In the genomic region with DNA sequence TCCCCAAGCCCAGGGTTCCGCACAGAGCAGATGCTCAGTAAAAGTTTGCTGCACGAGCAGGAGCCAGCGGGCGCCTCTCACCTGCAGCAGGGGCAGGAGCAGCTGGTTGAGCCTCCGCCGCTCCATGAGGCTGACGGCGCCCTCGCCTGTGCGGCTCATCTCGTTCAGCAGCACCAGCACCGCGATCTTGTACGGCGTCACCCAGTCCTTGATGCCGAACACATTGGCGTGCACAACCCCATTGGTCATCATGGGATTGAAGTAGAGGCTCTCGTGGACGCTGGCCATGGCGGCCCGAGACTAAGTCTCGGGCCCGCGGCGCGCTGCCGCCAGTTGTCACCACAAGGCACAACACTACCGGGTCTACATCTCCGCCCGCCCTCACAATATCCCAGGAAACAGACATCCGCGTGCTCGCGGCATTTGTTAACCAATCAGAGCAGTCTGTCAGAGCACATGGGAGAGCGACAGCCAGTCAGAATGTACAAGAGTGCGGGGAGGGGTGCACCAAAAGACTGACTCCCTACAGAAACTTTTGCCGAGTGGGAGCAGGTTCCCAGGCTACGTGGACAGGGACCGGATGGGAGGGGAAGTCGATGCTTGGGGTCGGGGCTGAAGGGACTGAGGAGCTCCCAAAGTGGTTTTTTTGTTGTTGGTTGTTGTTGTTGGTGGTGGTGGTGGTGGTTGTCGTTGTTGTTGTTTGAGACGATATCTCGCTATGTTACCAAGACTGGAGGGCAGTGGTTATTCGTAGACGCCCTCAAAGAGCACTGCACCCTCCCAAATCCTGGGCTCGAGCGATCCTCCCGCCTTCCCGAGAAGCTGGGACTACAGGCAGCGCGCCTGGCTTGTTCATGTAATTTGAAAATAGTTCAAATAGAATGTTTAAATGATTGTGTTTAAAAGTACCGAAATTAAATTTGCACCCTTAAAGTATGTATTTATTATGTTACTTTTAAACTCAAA, we compare ENCODE assay signal across 8 cellular contexts. TPM values are rescaled to one million over a fixed set of nuclear protein-coding genes. Genes with fewer than 3 reads are reported as not detected.
DNase-seq lines count a peak whose midpoint lies in the region; ATAC-seq and TF ChIP-seq lines count a peak whose summit lies in the region.

A gene with protein sequence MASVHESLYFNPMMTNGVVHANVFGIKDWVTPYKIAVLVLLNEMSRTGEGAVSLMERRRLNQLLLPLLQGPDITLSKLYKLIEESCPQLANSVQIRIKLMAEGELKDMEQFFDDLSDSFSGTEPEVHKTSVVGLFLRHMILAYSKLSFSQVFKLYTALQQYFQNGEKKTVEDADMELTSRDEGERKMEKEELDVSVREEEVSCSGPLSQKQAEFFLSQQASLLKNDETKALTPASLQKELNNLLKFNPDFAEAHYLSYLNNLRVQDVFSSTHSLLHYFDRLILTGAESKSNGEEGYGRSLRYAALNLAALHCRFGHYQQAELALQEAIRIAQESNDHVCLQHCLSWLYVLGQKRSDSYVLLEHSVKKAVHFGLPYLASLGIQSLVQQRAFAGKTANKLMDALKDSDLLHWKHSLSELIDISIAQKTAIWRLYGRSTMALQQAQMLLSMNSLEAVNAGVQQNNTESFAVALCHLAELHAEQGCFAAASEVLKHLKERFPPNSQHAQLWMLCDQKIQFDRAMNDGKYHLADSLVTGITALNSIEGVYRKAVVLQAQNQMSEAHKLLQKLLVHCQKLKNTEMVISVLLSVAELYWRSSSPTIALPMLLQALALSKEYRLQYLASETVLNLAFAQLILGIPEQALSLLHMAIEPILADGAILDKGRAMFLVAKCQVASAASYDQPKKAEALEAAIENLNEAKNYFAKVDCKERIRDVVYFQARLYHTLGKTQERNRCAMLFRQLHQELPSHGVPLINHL (minus strand): TSS at position 359 of the 966 bp plus-strand sequence. CDS start 71 bp downstream, at position 288.

- no peaks in the 10 kb centered on the region for H3K9me3 ChIP-seq in left lung

- no peaks in the 10 kb centered on the region for H3K9me3 Mint-ChIP-seq in CD14-positive monocyte

- DNase-seq in CD14-positive monocyte (ENCODE audit: low spot score) = peak; percentile 95
- DNase-seq in NCI-H774 (lab: John Stamatoyannopoulos, UW) = peak; percentile 99
- peak; percentile 87 to 88 for DNase-seq in activated CD4-positive, alpha-beta T cell treated with anti-CD3 and anti-CD28 coated beads, Interleukin-2, amount 50 U/mL, for 4 hours
- DNase-seq in dermis blood vessel endothelial cell = peak; percentile 99
- peak; percentile 93 to 96 for DNase-seq in left lung
- DNase-seq in stimulated activated CD4-positive, alpha-beta T cell treated with anti-CD3 and anti-CD28 coated beads, Interleukin-2, amount 100 ng/mL, for 48 hours = peak; percentile 79 to 85

- H3K27ac ChIP-seq in left lung = peak within 1 kb of the TSS; percentile 82 to 97

- peak within 1 kb of the TSS; percentile 95 to 98 (median 97) for H3K27ac Mint-ChIP-seq in CD14-positive monocyte

- H3K27me3 Mint-ChIP-seq in CD14-positive monocyte (ENCODE audit: low read depth in 3 of 3) = peaks cover 1 to 4% (median 3%) of the 10 kb centered on the region in 3 donors

- peaks cover 9 to 27% of the 10 kb centered on the region in 2 donors for H3K4me1 ChIP-seq in left lung

- intact Hi-C loops in CD14-positive monocyte (cut with micrococcal nuclease) = loop anchor here in 1 of 2 donors (5.0 kb wide), 1 partner anchor 45 kb away; no protein-coding TSS in a partner anchor
- intact Hi-C loops in left lung (cut with DNase I) = no loop called here

- TF ChIP-seq CTCF in CD14-positive monocyte (IDR thresholded peaks at IDR 0.05) (no peak), left lung (IDR thresholded peaks at IDR 0.05) (peak in 1 of 2 donors; percentile 20)

- no peaks in the 10 kb centered on the region for H3K27me3 ChIP-seq in left lung

- ATAC-seq in GM19395 (IDR thresholded peaks at IDR 0.05; ENCODE audit: unreplicated experiment) = peak; percentile 99
- peak; percentile 98 for ATAC-seq in HG03565 (IDR thresholded peaks at IDR 0.05; ENCODE audit: unreplicated experiment)
- ATAC-seq in left lung = peak; percentile 100

- peak within 1 kb of the TSS; percentile 76 to 94 for H3K4me3 ChIP-seq in left lung

- peaks cover 0 to 4% of the 10 kb centered on the region in 2 donors for H3K36me3 ChIP-seq in left lung

- peaks cover 5 to 15% of the 10 kb centered on the region in 2 donors for H3K36me3 Mint-ChIP-seq in CD14-positive monocyte

- peak within 1 kb of the TSS; percentile 93 to 99 for H3K4me3 Mint-ChIP-seq in CD14-positive monocyte

- H3K4me1 Mint-ChIP-seq in CD14-positive monocyte = peaks cover 23% of the 10 kb centered on the region

RNA-seq across cellular contexts. Expression of the gene that starts here (rescaled TPM):
- polyA plus RNA-seq in CD14-positive monocyte = 100 to 1,000 TPM in 1 of 2 donors, 10 to 100 TPM in 1; 67.3 to 114 TPM
- total RNA-seq in dermis blood vessel endothelial cell (145 and 146 TPM in 2 replicates), left lung (100 to 1,000 TPM in 1 of 2 donors, 10 to 100 TPM in 1; 84.8 to 108 TPM)

Comparison
In these comparisons a context has a peak if more than half of its experiments do, and no peak if none do; other contexts are left out.
1. Peak in every context shown above with its lines: DNase-seq, ATAC-seq, H3K4me3 ChIP-seq and H3K27ac ChIP-seq.